Comparison of ENCODE assay signal across 8 cellular contexts in genomic region chr1:25572708-25573590, GRCh38. TPM values are rescaled to one million over a fixed set of nuclear protein-coding genes. Genes with fewer than 3 reads are reported as not detected.
DNase-seq lines count a peak whose midpoint lies in the region; ATAC-seq and TF ChIP-seq lines count a peak whose summit lies in the region.

No MANE protein-coding gene starts in this region.

- no peak overlapping the region for H3K27ac Mint-ChIP-seq in osteocyte (ENCODE audit: unreplicated experiment)

- ATAC-seq in esophagus mucosa: peak; percentile 14
- no peak for ATAC-seq in GM18909 (IDR thresholded peaks at IDR 0.05; ENCODE audit: poor library complexity, unreplicated experiment)
- ATAC-seq in GM19324 (IDR thresholded peaks at IDR 0.05; ENCODE audit: low FRiP score, unreplicated experiment): no peak

- H3K4me1 Mint-ChIP-seq in osteocyte (ENCODE audit: unreplicated experiment): peaks cover 41% of the 10 kb centered on the region

- TF ChIP-seq CTCF in osteocyte (IDR thresholded peaks at IDR 0.05): peak; percentile 65

- no peaks in the 10 kb centered on the region for H3K27me3 Mint-ChIP-seq in osteocyte (ENCODE audit: unreplicated experiment)

- no peaks in the 10 kb centered on the region for H3K9me3 Mint-ChIP-seq in osteocyte (ENCODE audit: unreplicated experiment)

- no peaks in the 10 kb centered on the region for H3K36me3 Mint-ChIP-seq in osteocyte (ENCODE audit: unreplicated experiment)

- H3K4me3 Mint-ChIP-seq in osteocyte (ENCODE audit: unreplicated experiment): no peak overlapping the region

- DNase-seq in NCI-H2171 treated with DMSO at 0.1 percent for 48 hours (lab: John Stamatoyannopoulos, UW) (peak; percentile 31), NCI-H2171 (lab: John Stamatoyannopoulos, UW) (no peak), NCI-H1694 treated with DMSO at 0.1 percent for 48 hours (lab: John Stamatoyannopoulos, UW) (peak; percentile 12), osteocyte (ENCODE audit: extremely low spot score, unreplicated experiment) (no peak)
- peak; percentile 79 for DNase-seq in activated CD8-positive, alpha-beta memory T cell treated with anti-CD3 and anti-CD28 coated beads for 24 hours

RNA-seq across cellular contexts. Expression of gene LDLRAP1, which starts 29.5 kb away (rescaled TPM):
- total RNA-seq in esophagus mucosa (18.8 TPM), osteocyte (31.3 and 34.3 TPM in 2 replicates)

RNA-seq across cellular contexts. Expression of gene MAN1C1, which starts 43.6 kb away (rescaled TPM):
- 2.6 TPM for total RNA-seq in esophagus mucosa
- total RNA-seq in osteocyte: 64.7 and 73.3 TPM in 2 replicates

Comparison
In these comparisons a context has a peak if more than half of its experiments do, and no peak if none do; other contexts are left out.
1. DNase-seq: peak in NCI-H2171 treated with DMSO at 0.1 percent for 48 hours (single experiment), NCI-H1694 treated with DMSO at 0.1 percent for 48 hours (single experiment) and activated CD8-positive, alpha-beta memory T cell treated with anti-CD3 and anti-CD28 coated beads for 24 hours (single experiment); none in NCI-H2171 (single experiment) and osteocyte (single experiment).
2. RNA of gene MAN1C1, which starts 43.6 kb away (total RNA-seq): 64.7 to 73.3 TPM in osteocyte; 2.6 TPM in esophagus mucosa (single experiment); every median in the first group is over 10 times any median in the second.